Comparison of ENCODE assay signal across 30 cellular contexts in the genomic region with DNA sequence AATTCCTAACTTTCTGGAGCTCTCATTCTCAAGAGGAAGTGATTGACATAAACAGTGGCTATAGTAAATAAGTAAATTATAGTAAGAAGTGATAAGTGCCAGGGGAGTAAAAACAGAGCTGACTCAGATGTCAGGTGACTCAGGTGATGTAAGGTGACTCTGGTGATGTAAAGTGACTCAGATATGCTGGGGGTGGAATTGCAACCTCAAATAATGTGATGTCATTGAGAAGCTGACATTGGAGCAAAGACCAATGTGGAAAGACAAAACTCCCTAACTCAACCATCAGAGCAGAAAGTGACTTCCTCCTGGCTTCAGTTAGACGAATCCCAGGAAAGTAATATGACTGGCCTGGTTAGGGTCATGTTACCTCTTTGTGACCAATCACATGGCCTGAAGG.
A peak's percentile ranks its signal among the peaks of the same experiment; 100 is the strongest.
DNase-seq lines count a peak whose midpoint lies in the region; ATAC-seq, FAIRE-seq and TF ChIP-seq lines count a peak whose summit lies in the region.
"Had no signal": no experiment of that assay in that cellular context is flagged by ENCODE, and none has a peak within 500 bp of the region (broad histone marks: within the 10 kb centered on the region; RNA-seq: fewer than 3 reads in every experiment).

No MANE protein-coding gene starts in this region.

- H3K9ac ChIP-seq in HepG2 (ENCODE audit: insufficient read depth, low read depth, low read length) (no peak overlapping the region), keratinocyte (ENCODE audit: control insufficient read depth, extremely low read depth, insufficient read depth, low read length) (no peak overlapping the region)

- H3K27me3 Mint-ChIP-seq in activated T-helper 17 cell treated with anti-CD3 and anti-CD28 coated beads, Interleukin-2, amount 50 U/mL, for 72 hours: no peaks in the 10 kb centered on the region
- no peaks in the 10 kb centered on the region for H3K27me3 Mint-ChIP-seq in WTC11 (ENCODE audit: low read depth)
- H3K27me3 Mint-ChIP-seq: activated CD4-positive, alpha-beta T cell treated with anti-CD3 and anti-CD28 coated beads, Interleukin-2, amount 10 ng/mL, durations not matched to agents 24 days and 14 days; activated CD8-positive, alpha-beta memory T cell treated with anti-CD3 and anti-CD28 coated beads, Interleukin-2, amount 10 ng/mL, durations not matched to agents 7 days and 5 days; activated naive CD4-positive, alpha-beta T cell treated with anti-CD3 and anti-CD28 coated beads, Interleukin-2, amount 50 U/mL, for 24 hours; central memory CD8-positive, alpha-beta T cell; IgD-negative memory B cell; stimulated activated naive CD8-positive, alpha-beta T cell treated with anti-CD3 and anti-CD28 coated beads, Interleukin-15, amount 100 ng/mL, for 72 hours had no signal

- FAIRE-seq in HepG2 (lab: Jason Lieb, UNC) (no peak), keratinocyte (lab: Jason Lieb, UNC) (no peak)
- FAIRE-seq: A549, H1 had no signal

- no peak overlapping the region for H3K27ac Mint-ChIP-seq in activated T-helper 17 cell treated with anti-CD3 and anti-CD28 coated beads, Interleukin-2, amount 50 U/mL, for 72 hours
- H3K27ac Mint-ChIP-seq in WTC11: no peak overlapping the region
- H3K27ac Mint-ChIP-seq: activated CD4-positive, alpha-beta T cell treated with anti-CD3 and anti-CD28 coated beads, Interleukin-2, amount 10 ng/mL, durations not matched to agents 24 days and 14 days; activated CD8-positive, alpha-beta memory T cell treated with anti-CD3 and anti-CD28 coated beads, Interleukin-2, amount 10 ng/mL, durations not matched to agents 7 days and 5 days; activated naive CD4-positive, alpha-beta T cell treated with anti-CD3 and anti-CD28 coated beads, Interleukin-2, amount 50 U/mL, for 24 hours; activated T-helper 1 cell treated with anti-CD3 and anti-CD28 coated beads, Interleukin-12 subunit alpha, Interleukin-12 subunit beta, Interleukin-2, Interleukin-4 antibody, amounts not matched to agents 30 ng/mL and 10 ng/mL and 1 ng/mL, durations not matched to agents 14 hours and 24 hours and 36 hours; IgD-negative memory B cell; naive thymus-derived CD4-positive, alpha-beta T cell; stimulated activated naive CD8-positive, alpha-beta T cell treated with anti-CD3 and anti-CD28 coated beads, Interleukin-15, amount 100 ng/mL, for 72 hours had no signal

- BruUV-seq in HepG2 (replicated peaks; lab: Mats Ljungman, UMichigan): no TSS peak

- no peaks in the 10 kb centered on the region for H3K4me1 Mint-ChIP-seq in activated T-helper 17 cell treated with anti-CD3 and anti-CD28 coated beads, Interleukin-2, amount 50 U/mL, for 72 hours
- H3K4me1 Mint-ChIP-seq in WTC11: peaks cover 33% of the 10 kb centered on the region
- H3K4me1 Mint-ChIP-seq: activated CD4-positive, alpha-beta T cell treated with anti-CD3 and anti-CD28 coated beads, Interleukin-2, amount 10 ng/mL, durations not matched to agents 24 days and 14 days; activated CD8-positive, alpha-beta memory T cell treated with anti-CD3 and anti-CD28 coated beads, Interleukin-2, amount 10 ng/mL, durations not matched to agents 7 days and 5 days; activated naive CD4-positive, alpha-beta T cell treated with anti-CD3 and anti-CD28 coated beads, Interleukin-2, amount 50 U/mL, for 24 hours; central memory CD8-positive, alpha-beta T cell; IgD-negative memory B cell; naive thymus-derived CD4-positive, alpha-beta T cell; stimulated activated naive CD8-positive, alpha-beta T cell treated with anti-CD3 and anti-CD28 coated beads, Interleukin-15, amount 100 ng/mL, for 72 hours had no signal

- no peak for TF ChIP-seq CTCF in HepG2 (CRISPR knock-in tag; IDR thresholded peaks at IDR 0.05)
- no peak for TF ChIP-seq CTCF in right lobe of liver (IDR thresholded peaks at IDR 0.05)
- no peak for TF ChIP-seq CTCF in keratinocyte (optimal IDR thresholded peaks at IDR 0.05 in 1 of 3, IDR thresholded peaks at IDR 0.05 in 1 of 3, conservative IDR thresholded peaks at IDR 0.05 in 1 of 3; ENCODE audit: extremely low read depth in 1 of 3, insufficient read depth in 2 of 3, low read length in 3 of 3)
- TF ChIP-seq CTCF in tibial nerve (IDR thresholded peaks at IDR 0.05): no peak
- TF ChIP-seq CTCF in WTC11 (IDR thresholded peaks at IDR 0.05): no peak

- H3K4me3 Mint-ChIP-seq in activated T-helper 17 cell treated with anti-CD3 and anti-CD28 coated beads, Interleukin-2, amount 50 U/mL, for 72 hours: no peak overlapping the region
- no peak overlapping the region for H3K4me3 Mint-ChIP-seq in WTC11
- H3K4me3 Mint-ChIP-seq: activated CD4-positive, alpha-beta T cell treated with anti-CD3 and anti-CD28 coated beads, Interleukin-2, amount 10 ng/mL, durations not matched to agents 24 days and 14 days; activated CD8-positive, alpha-beta memory T cell treated with anti-CD3 and anti-CD28 coated beads, Interleukin-2, amount 10 ng/mL, durations not matched to agents 7 days and 5 days; activated naive CD4-positive, alpha-beta T cell treated with anti-CD3 and anti-CD28 coated beads, Interleukin-2, amount 50 U/mL, for 24 hours; activated T-helper 1 cell treated with anti-CD3 and anti-CD28 coated beads, Interleukin-12 subunit alpha, Interleukin-12 subunit beta, Interleukin-2, Interleukin-4 antibody, amounts not matched to agents 30 ng/mL and 10 ng/mL and 1 ng/mL, durations not matched to agents 14 hours and 24 hours and 36 hours; central memory CD8-positive, alpha-beta T cell; IgD-negative memory B cell; naive thymus-derived CD4-positive, alpha-beta T cell; stimulated activated naive CD8-positive, alpha-beta T cell treated with anti-CD3 and anti-CD28 coated beads, Interleukin-15, amount 100 ng/mL, for 72 hours had no signal

- dilution Hi-C loops in keratinocyte (cut with MboI; ENCODE audit: extremely low pct_ligation_motif_present, low sequenced_read_pairs): no loop called here

- H4K20me1 ChIP-seq in HepG2 (ENCODE audit: insufficient read depth, low read length): no peaks in the 10 kb centered on the region
- no peaks in the 10 kb centered on the region for H4K20me1 ChIP-seq in keratinocyte (ENCODE audit: control insufficient read depth, extremely low read depth, insufficient read depth, low read length)

- ATAC-seq in HepG2: no peak
- ATAC-seq in right lobe of liver: no peak
- ATAC-seq in activated T-helper 17 cell treated with anti-CD3 and anti-CD28 coated beads, Interleukin-2, amount 50 U/mL, for 72 hours (replicated peaks): peak; percentile 56
- no peak for ATAC-seq in HG03135 (IDR thresholded peaks at IDR 0.05; ENCODE audit: unreplicated experiment)
- no peak for ATAC-seq in WTC11
- ATAC-seq: A549; activated CD8-positive, alpha-beta memory T cell treated with anti-CD3 and anti-CD28 coated beads, Interleukin-2, amount 10 ng/mL, durations not matched to agents 7 days and 5 days; naive thymus-derived CD4-positive, alpha-beta T cell; stimulated activated naive CD8-positive, alpha-beta T cell treated with anti-CD3 and anti-CD28 coated beads, Interleukin-15, amount 100 ng/mL, for 72 hours had no signal

- POLR2A ChIA-PET in HepG2 (lab: Yijun Ruan, JAX) (no interaction called here), WTC11 (lab: Charles Lee) (no interaction called here)

- DNase-seq in HepG2 (ENCODE audit: low spot score) (no peak), right lobe of liver (no peak), keratinocyte (ENCODE audit: low read depth, low spot score) (peak; percentile 15), tibial nerve (ENCODE audit: low spot score in 2 of 2) (no peak), WTC11 (ENCODE audit: low spot score) (no peak), AG08395 (ENCODE audit: low spot score) (no peak)
- DNase-seq: activated CD4-positive, alpha-beta T cell treated with anti-CD3 and anti-CD28 coated beads, Interleukin-2, amount 10 ng/mL, durations not matched to agents 24 days and 14 days; activated CD8-positive, alpha-beta memory T cell treated with anti-CD3 and anti-CD28 coated beads, Interleukin-2, amount 10 ng/mL, durations not matched to agents 7 days and 5 days; aorta; BE2C; mesenchymal stem cell; MM.1S; naive thymus-derived CD4-positive, alpha-beta T cell; NCI-H1436 treated with DMSO at 0.1 percent for 48 hours; NCI-H82; occipital lobe; SHP77; stimulated activated naive CD8-positive, alpha-beta T cell treated with anti-CD3 and anti-CD28 coated beads, Interleukin-15, amount 100 ng/mL, for 72 hours; SW 1271; tibial artery had no signal

- 0% methylated on average over 1 of the region's 1 CpG for WGBS in HepG2 (ENCODE audit: low lambda C conversion rate)
- 83% methylated on average over 1 of the region's 1 CpG for WGBS in right lobe of liver (ENCODE audit: insufficient coverage, low coverage, low lambda C conversion rate, missing lambda C conversion rate)
- 77 to 79% methylated on average over 1 of the region's 1 CpG for WGBS in tibial nerve, 2 donors

- H3K9me3 ChIP-seq in HepG2 (ENCODE audit: low read length) (no peaks in the 10 kb centered on the region), right lobe of liver (no peaks in the 10 kb centered on the region), keratinocyte (ENCODE audit: control insufficient read depth, low read depth, low read length) (no peaks in the 10 kb centered on the region), tibial nerve (no peaks in the 10 kb centered on the region)
- H3K9me3 ChIP-seq: A549, BE2C, esophagus muscularis mucosa, tibial artery had no signal

- H3K27me3 ChIP-seq in HepG2 (ENCODE audit: control insufficient read depth in 1 of 2, insufficient read depth in 2 of 2, low read length in 2 of 2): no peaks in the 10 kb centered on the region
- H3K27me3 ChIP-seq in right lobe of liver: no peaks in the 10 kb centered on the region
- no peaks in the 10 kb centered on the region for H3K27me3 ChIP-seq in keratinocyte (ENCODE audit: control insufficient read depth, extremely low read depth, insufficient read depth, low read length)
- no peaks in the 10 kb centered on the region for H3K27me3 ChIP-seq in tibial nerve
- H3K27me3 ChIP-seq: esophagus muscularis mucosa, tibial artery had no signal

- H3K27ac ChIP-seq in HepG2 (ENCODE audit: extremely low read length, insufficient read depth, low read length): no peak overlapping the region
- no peak overlapping the region for H3K27ac ChIP-seq in right lobe of liver
- H3K27ac ChIP-seq in keratinocyte (ENCODE audit: control insufficient read depth, insufficient read depth, low read length): no peak overlapping the region
- H3K27ac ChIP-seq in tibial nerve: no peak overlapping the region
- H3K27ac ChIP-seq: A549, esophagus muscularis mucosa, HL-60, tibial artery had no signal

- H3K79me2 ChIP-seq in HepG2 (ENCODE audit: insufficient read depth, low read length) (no peaks in the 10 kb centered on the region), keratinocyte (ENCODE audit: control insufficient read depth, insufficient read depth, low read length) (no peaks in the 10 kb centered on the region)

- H3K4me1 ChIP-seq in HepG2 (ENCODE audit: insufficient read depth, low read length): no peaks in the 10 kb centered on the region
- H3K4me1 ChIP-seq in right lobe of liver: no peaks in the 10 kb centered on the region
- H3K4me1 ChIP-seq in keratinocyte (ENCODE audit: control insufficient read depth, extremely low read depth, insufficient read depth, low read length): no peaks in the 10 kb centered on the region
- H3K4me1 ChIP-seq in tibial nerve: no peaks in the 10 kb centered on the region
- H3K4me1 ChIP-seq: A549, BE2C, esophagus muscularis mucosa, tibial artery had no signal

- no peaks in the 10 kb centered on the region for H3K9me1 ChIP-seq in keratinocyte (ENCODE audit: control insufficient read depth, extremely low read depth, insufficient read depth, low read length)

- CTCF ChIA-PET in HepG2 (lab: Yijun Ruan, JAX; ENCODE audit: low intra/inter-chr PET ratio, low total read pairs) (no interaction called here), WTC11 (lab: Charles Lee) (no interaction called here)

- no peak overlapping the region for H3K4me3 ChIP-seq in HepG2 (replicated peaks in 1 of 3; ENCODE audit: insufficient read depth in 1 of 3, low read depth in 2 of 3, low read length in 3 of 3)
- H3K4me3 ChIP-seq in right lobe of liver: no peak overlapping the region
- H3K4me3 ChIP-seq in keratinocyte (ENCODE audit: control insufficient read depth in 2 of 3, extremely low read depth in 1 of 3, insufficient read depth in 2 of 3, low read depth in 1 of 3, low read length in 3 of 3): no peak overlapping the region
- H3K4me3 ChIP-seq in tibial nerve: no peak overlapping the region
- H3K4me3 ChIP-seq: A549, esophagus muscularis mucosa, tibial artery had no signal

- TF ChIP-seq POLR2A in HepG2 (IDR thresholded peaks at IDR 0.05; ENCODE audit: insufficient read depth in 1 of 2, low read depth in 2 of 2, low read length in 2 of 2) (no peak), right lobe of liver (IDR thresholded peaks at IDR 0.05) (no peak), tibial nerve (IDR thresholded peaks at IDR 0.05) (no peak)

- TF ChIP-seq RAD21 in HepG2 (CRISPR knock-in tag; IDR thresholded peaks at IDR 0.05): no peak

- no peak for TF ChIP-seq EP300 in HepG2 (IDR thresholded peaks at IDR 0.05; ENCODE audit: low read depth in 2 of 2, low read length in 2 of 2)
- TF ChIP-seq EP300 in HepG2 (CRISPR knock-in tag; IDR thresholded peaks at IDR 0.05; ENCODE audit: borderline replicate concordance): no peak
- TF ChIP-seq EP300 in tibial nerve (IDR thresholded peaks at IDR 0.05): no peak

- H3K4me2 ChIP-seq in HepG2 (ENCODE audit: low read depth, low read length) (no peak overlapping the region), keratinocyte (ENCODE audit: control insufficient read depth, extremely low read depth, insufficient read depth, low read depth, low read length) (no peak overlapping the region)
- H3K4me2 ChIP-seq: A549 had no signal

- H3K36me3 ChIP-seq in HepG2 (replicated peaks in 1 of 2; ENCODE audit: control insufficient read depth in 1 of 2, insufficient read depth in 2 of 2, low read length in 2 of 2): no peaks in the 10 kb centered on the region
- H3K36me3 ChIP-seq in right lobe of liver: no peaks in the 10 kb centered on the region
- H3K36me3 ChIP-seq in keratinocyte (ENCODE audit: control insufficient read depth in 2 of 2, extremely low read depth in 1 of 2, insufficient read depth in 2 of 2, low read length in 2 of 2): no peaks in the 10 kb centered on the region
- H3K36me3 ChIP-seq in tibial nerve: no peaks in the 10 kb centered on the region
- H3K36me3 ChIP-seq: BE2C, esophagus muscularis mucosa, tibial artery had no signal

- no peaks in the 10 kb centered on the region for H3K36me3 Mint-ChIP-seq in activated T-helper 17 cell treated with anti-CD3 and anti-CD28 coated beads, Interleukin-2, amount 50 U/mL, for 72 hours (ENCODE audit: low read depth)
- H3K36me3 Mint-ChIP-seq in WTC11: no peaks in the 10 kb centered on the region
- H3K36me3 Mint-ChIP-seq: activated CD8-positive, alpha-beta memory T cell treated with anti-CD3 and anti-CD28 coated beads, Interleukin-2, amount 10 ng/mL, durations not matched to agents 7 days and 5 days; activated naive CD4-positive, alpha-beta T cell treated with anti-CD3 and anti-CD28 coated beads, Interleukin-2, amount 50 U/mL, for 24 hours; naive thymus-derived CD4-positive, alpha-beta T cell had no signal

- intact Hi-C loops in HepG2 (cut with micrococcal nuclease; ENCODE audit: unreplicated experiment) (no loop called here), right lobe of liver (cut with DNase I) (no loop called here)

- peaks cover 4% of the 10 kb centered on the region for H3K9me3 Mint-ChIP-seq in activated T-helper 17 cell treated with anti-CD3 and anti-CD28 coated beads, Interleukin-2, amount 50 U/mL, for 72 hours
- H3K9me3 Mint-ChIP-seq in WTC11: peaks cover 4% of the 10 kb centered on the region
- H3K9me3 Mint-ChIP-seq: activated CD4-positive, alpha-beta T cell treated with anti-CD3 and anti-CD28 coated beads, Interleukin-2, amount 10 ng/mL, durations not matched to agents 24 days and 14 days; activated T-helper 1 cell treated with anti-CD3 and anti-CD28 coated beads, Interleukin-12 subunit alpha, Interleukin-12 subunit beta, Interleukin-2, Interleukin-4 antibody, amounts not matched to agents 30 ng/mL and 10 ng/mL and 1 ng/mL, durations not matched to agents 14 hours and 24 hours and 36 hours had no signal

- H2AFZ ChIP-seq in HepG2 (ENCODE audit: low read length) (no peak overlapping the region), keratinocyte (ENCODE audit: control insufficient read depth, low read length) (no peak overlapping the region)

- in situ Hi-C loops in HepG2 (cut with HindIII; ENCODE audit: extremely low pct_ligation_motif_present, low pct_unique_long_range_greater_than_20kb): no loop called here
